Comparison of ENCODE assay signal across 31 cellular contexts in genomic region chr5:150080696-150081435, GRCh38. TPM values are rescaled to one million over a fixed set of nuclear protein-coding genes. Genes with fewer than 3 reads are reported as not detected.
A peak's percentile ranks its signal among the peaks of the same experiment; 100 is the strongest.
DNase-seq lines count a peak whose midpoint lies in the region; ATAC-seq and TF ChIP-seq lines count a peak whose summit lies in the region.
"Had no signal": no experiment of that assay in that cellular context is flagged by ENCODE, and none has a peak within 500 bp of the region (broad histone marks: within the 10 kb centered on the region; RNA-seq: fewer than 3 reads in every experiment).

No MANE protein-coding gene starts in this region.

- no peak for TF ChIP-seq EP300 in transverse colon (IDR thresholded peaks at IDR 0.05; ENCODE audit: low read depth)

- intact Hi-C loops in activated CD8-positive, alpha-beta T cell treated with anti-CD3 and anti-CD28 coated beads for 36 hours (cut with micrococcal nuclease): no loop called here
- intact Hi-C loops in transverse colon (cut with DNase I; ENCODE audit: low total_unique reads) (no loop called here), Caco-2 (cut with micrococcal nuclease; ENCODE audit: unreplicated experiment) (no loop called here)

- H3K36me3 ChIP-seq in H7 (replicated peaks; ENCODE audit: control insufficient read depth, insufficient read depth, low read length) (no peaks in the 10 kb centered on the region), transverse colon (no peaks in the 10 kb centered on the region), Caco-2 (ENCODE audit: control insufficient read depth, insufficient read depth, low read length) (no peaks in the 10 kb centered on the region)
- H3K36me3 ChIP-seq: pancreas, upper lobe of left lung had no signal

- in situ Hi-C loops in transverse colon (cut with MboI; ENCODE audit: low pct_ligation_motif_present in 1 of 4, low pct_unique_long_range_greater_than_20kb in 1 of 4, low sequenced_read_pairs in 3 of 4): no loop called here

- CTCF ChIA-PET in activated CD8-positive, alpha-beta T cell treated with anti-CD3 and anti-CD28 coated beads, Interleukin-2, amount 10 ng/mL, durations not matched to agents 7 days and 5 days (lab: Charles Lee): no interaction called here
- CTCF ChIA-PET in activated CD8-positive, alpha-beta T cell treated with anti-CD3 and anti-CD28 coated beads for 36 hours (lab: Charles Lee): no interaction called here
- CTCF ChIA-PET in Caco-2 (lab: Charles Lee): no interaction called here

- H3K27me3 ChIP-seq in H7 (ENCODE audit: control insufficient read depth, insufficient read depth, low read length) (no peaks in the 10 kb centered on the region), transverse colon (no peaks in the 10 kb centered on the region), Caco-2 (replicated peaks; ENCODE audit: control insufficient read depth, insufficient read depth, low read length) (no peaks in the 10 kb centered on the region)
- H3K27me3 ChIP-seq: left lung, pancreas, upper lobe of left lung had no signal

- no peaks in the 10 kb centered on the region for H3K4me1 ChIP-seq in transverse colon
- no peaks in the 10 kb centered on the region for H3K4me1 ChIP-seq in Caco-2
- H3K4me1 ChIP-seq: pancreas had no signal

- peaks cover 8% of the 10 kb centered on the region for H3K4me1 Mint-ChIP-seq in activated CD8-positive, alpha-beta T cell treated with anti-CD3 and anti-CD28 coated beads, Interleukin-2, amount 10 ng/mL, durations not matched to agents 7 days and 5 days (ENCODE audit: low read depth)
- peaks cover 11% of the 10 kb centered on the region for H3K4me1 Mint-ChIP-seq in activated CD8-positive, alpha-beta T cell treated with anti-CD3 and anti-CD28 coated beads for 36 hours (ENCODE audit: low read depth)
- peaks cover 5% of the 10 kb centered on the region for H3K4me1 Mint-ChIP-seq in Caco-2 (ENCODE audit: low read depth, unreplicated experiment)
- H3K4me1 Mint-ChIP-seq: activated naive CD4-positive, alpha-beta T cell treated with anti-CD3 and anti-CD28 coated beads, Interleukin-2, amount 50 U/mL, for 24 hours had no signal

- BruUV-seq in Caco-2 (replicated peaks; lab: Mats Ljungman, UMichigan): no TSS peak

- no peaks in the 10 kb centered on the region for H3K9me3 Mint-ChIP-seq in activated CD8-positive, alpha-beta T cell treated with anti-CD3 and anti-CD28 coated beads, Interleukin-2, amount 10 ng/mL, durations not matched to agents 7 days and 5 days (ENCODE audit: insufficient read depth)
- H3K9me3 Mint-ChIP-seq in activated CD8-positive, alpha-beta T cell treated with anti-CD3 and anti-CD28 coated beads for 36 hours: no peaks in the 10 kb centered on the region
- H3K9me3 Mint-ChIP-seq in Caco-2 (ENCODE audit: unreplicated experiment): no peaks in the 10 kb centered on the region
- H3K9me3 Mint-ChIP-seq: activated naive CD4-positive, alpha-beta T cell treated with anti-CD3 and anti-CD28 coated beads, Interleukin-2, amount 50 U/mL, for 24 hours; IgD-negative memory B cell; immature natural killer cell; mesothelial cell of epicardium; natural killer cell; stimulated activated naive CD8-positive, alpha-beta T cell treated with anti-CD3 and anti-CD28 coated beads, Interleukin-15, Interleukin-2, amounts not matched to agents 100 ng/mL and 50 ng/mL, for 24 hours; T-helper 1 cell treated with Interleukin-12 subunit alpha and Interleukin-12 subunit beta and Interleukin-4 antibody, amounts not matched to agents 30 μg/mL and 1 μg/mL, for 36 hours had no signal

- no peak for TF ChIP-seq CTCF in activated CD8-positive, alpha-beta T cell treated with anti-CD3 and anti-CD28 coated beads for 36 hours (IDR thresholded peaks at IDR 0.05)
- TF ChIP-seq CTCF in transverse colon (IDR thresholded peaks at IDR 0.05) (no peak), Caco-2 (IDR thresholded peaks at IDR 0.05; ENCODE audit: insufficient read depth in 1 of 2, low read depth in 1 of 2, low read length in 1 of 2, severe bottlenecking in 1 of 2, unreplicated experiment in 1 of 2) (no peak)

- ATAC-seq in activated CD8-positive, alpha-beta T cell treated with anti-CD3 and anti-CD28 coated beads, Interleukin-2, amount 10 ng/mL, durations not matched to agents 7 days and 5 days: no peak
- ATAC-seq in activated CD8-positive, alpha-beta T cell treated with anti-CD3 and anti-CD28 coated beads for 36 hours: no peak

- H3K27ac Mint-ChIP-seq in activated CD8-positive, alpha-beta T cell treated with anti-CD3 and anti-CD28 coated beads, Interleukin-2, amount 10 ng/mL, durations not matched to agents 7 days and 5 days: no peak overlapping the region
- no peak overlapping the region for H3K27ac Mint-ChIP-seq in activated CD8-positive, alpha-beta T cell treated with anti-CD3 and anti-CD28 coated beads for 36 hours
- no peak overlapping the region for H3K27ac Mint-ChIP-seq in Caco-2 (ENCODE audit: unreplicated experiment)
- H3K27ac Mint-ChIP-seq: activated naive CD4-positive, alpha-beta T cell treated with anti-CD3 and anti-CD28 coated beads, Interleukin-2, amount 50 U/mL, for 24 hours; immature natural killer cell; mesothelial cell of epicardium; natural killer cell; stimulated activated naive CD8-positive, alpha-beta T cell treated with anti-CD3 and anti-CD28 coated beads, Interleukin-15, Interleukin-2, amounts not matched to agents 100 ng/mL and 50 ng/mL, for 24 hours; T-helper 1 cell treated with Interleukin-12 subunit alpha and Interleukin-12 subunit beta and Interleukin-4 antibody, amounts not matched to agents 30 μg/mL and 1 μg/mL, for 36 hours had no signal

- WGBS in transverse colon (ENCODE audit: low coverage in 1 of 2), 2 donors: 33 to 82% methylated on average over 1 to 15 of the region's 15 CpGs

- TF ChIP-seq POLR2A in transverse colon (IDR thresholded peaks at IDR 0.05): no peak

- no peaks in the 10 kb centered on the region for H3K9me3 ChIP-seq in transverse colon
- no peaks in the 10 kb centered on the region for H3K9me3 ChIP-seq in Caco-2
- H3K9me3 ChIP-seq: left lung, pancreas, upper lobe of left lung had no signal

- no peak overlapping the region for H3K4me3 ChIP-seq in H7 (ENCODE audit: insufficient read depth, low read depth, low read length)
- no peak overlapping the region for H3K4me3 ChIP-seq in transverse colon
- no peak overlapping the region for H3K4me3 ChIP-seq in Caco-2 (ENCODE audit: low read depth, low read length)
- H3K4me3 ChIP-seq: pancreas, SK-N-MC had no signal

- peak; percentile 13 for DNase-seq in activated CD8-positive, alpha-beta T cell treated with anti-CD3 and anti-CD28 coated beads, Interleukin-2, amount 10 ng/mL, durations not matched to agents 7 days and 5 days
- DNase-seq in activated CD8-positive, alpha-beta T cell treated with anti-CD3 and anti-CD28 coated beads for 36 hours: no peak
- peak; percentile 17 for DNase-seq in H7
- DNase-seq in iPS-NIHi7 (ENCODE audit: extremely low spot score): peak; percentile 5
- no peak for DNase-seq in transverse colon
- no peak for DNase-seq in globus pallidus (ENCODE audit: low spot score)
- DNase-seq in Caco-2: no peak
- DNase-seq: activated CD4-positive, CD25-positive, alpha-beta regulatory T cell treated with anti-CD3 and anti-CD28 coated beads, Interleukin-2, amount 50 U/mL, for 72 hours; COR-L47; DMS79 treated with DMSO at 0.1 percent for 48 hours; effector CD4-positive, alpha-beta T cell; erythroblast; foreskin fibroblast; HCEC 1CT; immature natural killer cell; natural killer cell; NCI-H1092 treated with DMSO at 0.1 percent for 48 hours; NCI-H2029; NCI-H2227 treated with DMSO at 0.1 percent for 48 hours; NCI-H69; stimulated activated CD4-positive, alpha-beta T cell treated with anti-CD3 and anti-CD28 coated beads, Interleukin-4, amount 100 ng/mL, for 4 hours had no signal

- peaks cover 22% of the 10 kb centered on the region for H3K27me3 Mint-ChIP-seq in activated CD8-positive, alpha-beta T cell treated with anti-CD3 and anti-CD28 coated beads, Interleukin-2, amount 10 ng/mL, durations not matched to agents 7 days and 5 days (ENCODE audit: low read depth)
- peaks cover 20% of the 10 kb centered on the region for H3K27me3 Mint-ChIP-seq in activated CD8-positive, alpha-beta T cell treated with anti-CD3 and anti-CD28 coated beads for 36 hours
- H3K27me3 Mint-ChIP-seq in Caco-2 (ENCODE audit: insufficient read depth, unreplicated experiment): no peaks in the 10 kb centered on the region

- H3K27ac ChIP-seq in temporal lobe (ENCODE audit: low read depth, low read length) (peak overlapping the region; percentile 27), transverse colon (no peak overlapping the region)
- H3K27ac ChIP-seq: left lung, pancreas, SK-N-MC, upper lobe of left lung had no signal

- H3K36me3 Mint-ChIP-seq in activated CD8-positive, alpha-beta T cell treated with anti-CD3 and anti-CD28 coated beads, Interleukin-2, amount 10 ng/mL, durations not matched to agents 7 days and 5 days (ENCODE audit: low read depth): no peaks in the 10 kb centered on the region
- H3K36me3 Mint-ChIP-seq in activated CD8-positive, alpha-beta T cell treated with anti-CD3 and anti-CD28 coated beads for 36 hours (ENCODE audit: low read depth): no peaks in the 10 kb centered on the region
- H3K36me3 Mint-ChIP-seq in Caco-2 (ENCODE audit: insufficient read depth, unreplicated experiment): no peaks in the 10 kb centered on the region
- H3K36me3 Mint-ChIP-seq: activated naive CD4-positive, alpha-beta T cell treated with anti-CD3 and anti-CD28 coated beads, Interleukin-2, amount 50 U/mL, for 24 hours; IgD-negative memory B cell; mesothelial cell of epicardium; natural killer cell had no signal

- POLR2A ChIA-PET in activated CD8-positive, alpha-beta T cell treated with anti-CD3 and anti-CD28 coated beads, Interleukin-2, amount 10 ng/mL, durations not matched to agents 7 days and 5 days (lab: Charles Lee): no interaction called here
- POLR2A ChIA-PET in activated CD8-positive, alpha-beta T cell treated with anti-CD3 and anti-CD28 coated beads for 36 hours (lab: Charles Lee): no interaction called here
- POLR2A ChIA-PET in Caco-2 (lab: Charles Lee): no interaction called here

- no peak overlapping the region for H3K4me3 Mint-ChIP-seq in activated CD8-positive, alpha-beta T cell treated with anti-CD3 and anti-CD28 coated beads, Interleukin-2, amount 10 ng/mL, durations not matched to agents 7 days and 5 days
- no peak overlapping the region for H3K4me3 Mint-ChIP-seq in activated CD8-positive, alpha-beta T cell treated with anti-CD3 and anti-CD28 coated beads for 36 hours
- H3K4me3 Mint-ChIP-seq in Caco-2 (ENCODE audit: unreplicated experiment): no peak overlapping the region
- H3K4me3 Mint-ChIP-seq: activated naive CD4-positive, alpha-beta T cell treated with anti-CD3 and anti-CD28 coated beads, Interleukin-2, amount 50 U/mL, for 24 hours; immature natural killer cell; mesothelial cell of epicardium; natural killer cell; stimulated activated naive CD8-positive, alpha-beta T cell treated with anti-CD3 and anti-CD28 coated beads, Interleukin-15, Interleukin-2, amounts not matched to agents 100 ng/mL and 50 ng/mL, for 24 hours; T-helper 1 cell treated with Interleukin-12 subunit alpha and Interleukin-12 subunit beta and Interleukin-4 antibody, amounts not matched to agents 30 μg/mL and 1 μg/mL, for 36 hours had no signal

RNA-seq across cellular contexts. Expression of gene CSF1R, which starts 5.5 kb away (rescaled TPM):
- total RNA-seq in activated CD8-positive, alpha-beta T cell treated with anti-CD3 and anti-CD28 coated beads, Interleukin-2, amount 10 ng/mL, durations not matched to agents 7 days and 5 days: not detected
- total RNA-seq in activated CD8-positive, alpha-beta T cell treated with anti-CD3 and anti-CD28 coated beads for 36 hours: not detected
- total RNA-seq in H7 (2014; rRNA removed; shearing (Covaris generic)): not detected in 2 replicates
- total RNA-seq in temporal lobe: 6.4 TPM
- 10 to 100 TPM in 3 of 4 donors, under 1 TPM in 1; 0.60 to 38.9 (median 14.7) TPM for total RNA-seq in transverse colon
- 5.8 and 8.2 TPM in 2 replicates for total RNA-seq in Caco-2 (2022)

Comparison
In these comparisons a context has a peak if more than half of its experiments do, and no peak if none do; other contexts are left out.
1. DNase-seq: peak in activated CD8-positive, alpha-beta T cell treated with anti-CD3 and anti-CD28 coated beads, Interleukin-2, amount 10 ng/mL, durations not matched to agents 7 days and 5 days (single experiment), H7 (single experiment) and iPS-NIHi7 (single experiment); none in activated CD8-positive, alpha-beta T cell treated with anti-CD3 and anti-CD28 coated beads for 36 hours (single experiment), transverse colon (single experiment), globus pallidus (single experiment) and Caco-2 (0 of 2).